ENCODE assay signal across 2 cellular contexts in the genomic region with DNA sequence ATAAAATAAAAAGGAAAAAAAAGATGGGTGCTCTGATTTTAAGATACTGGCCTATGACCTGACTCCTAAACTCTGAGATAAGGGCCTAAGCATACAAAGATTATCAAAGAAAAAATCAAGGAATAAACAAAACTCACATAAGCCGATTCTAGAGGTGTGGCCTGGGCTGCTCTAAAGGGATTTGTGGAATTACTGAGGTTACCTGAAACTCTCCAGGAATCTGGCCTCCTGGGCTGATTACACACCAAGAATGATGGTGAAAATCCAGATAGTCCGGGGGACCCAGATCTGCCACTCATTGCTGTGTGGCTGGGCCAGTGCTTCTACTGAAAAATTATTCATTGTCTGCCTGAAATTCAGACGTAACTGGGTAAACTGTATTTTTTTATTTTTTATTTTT.
TF ChIP-seq lines count a peak whose summit lies in the region.

No MANE protein-coding gene starts in this region.

TF ChIP-seq in HepG2, 621 proteins besides CTCF, POLR2A, EP300 and RAD21:
- TF ChIP-seq POLR2AphosphoS2 (IDR thresholded peaks at IDR 0.05; ENCODE audit: low read depth, low read length) (no peak), FOSL2 (CRISPR knock-in tag; IDR thresholded peaks at IDR 0.05) (0 out of 2 replicates have a peak, but pooled peaks have one; percentile 9), SKI (IDR thresholded peaks at IDR 0.05; ENCODE audit: partially characterized antibody) (no peak), ZNF382 (CRISPR knock-in tag; IDR thresholded peaks at IDR 0.05; ENCODE audit: borderline replicate concordance) (no peak), ZNF749 (CRISPR knock-in tag; IDR thresholded peaks at IDR 0.05; ENCODE audit: borderline replicate concordance) (no peak), BCL6 (CRISPR knock-in tag; IDR thresholded peaks at IDR 0.05) (peak; percentile 91), RARA (CRISPR knock-in tag; IDR thresholded peaks at IDR 0.05) (0 out of 2 replicates have a peak, but pooled peaks have one; percentile 17), NFE2L1 (CRISPR knock-in tag; IDR thresholded peaks at IDR 0.05; ENCODE audit: borderline replicate concordance) (no peak), ATF1 (CRISPR knock-in tag; IDR thresholded peaks at IDR 0.05) (no peak), ZNF598 (CRISPR knock-in tag; IDR thresholded peaks at IDR 0.05; ENCODE audit: borderline replicate concordance) (no peak)
- TF ChIP-seq, protein P1, sequence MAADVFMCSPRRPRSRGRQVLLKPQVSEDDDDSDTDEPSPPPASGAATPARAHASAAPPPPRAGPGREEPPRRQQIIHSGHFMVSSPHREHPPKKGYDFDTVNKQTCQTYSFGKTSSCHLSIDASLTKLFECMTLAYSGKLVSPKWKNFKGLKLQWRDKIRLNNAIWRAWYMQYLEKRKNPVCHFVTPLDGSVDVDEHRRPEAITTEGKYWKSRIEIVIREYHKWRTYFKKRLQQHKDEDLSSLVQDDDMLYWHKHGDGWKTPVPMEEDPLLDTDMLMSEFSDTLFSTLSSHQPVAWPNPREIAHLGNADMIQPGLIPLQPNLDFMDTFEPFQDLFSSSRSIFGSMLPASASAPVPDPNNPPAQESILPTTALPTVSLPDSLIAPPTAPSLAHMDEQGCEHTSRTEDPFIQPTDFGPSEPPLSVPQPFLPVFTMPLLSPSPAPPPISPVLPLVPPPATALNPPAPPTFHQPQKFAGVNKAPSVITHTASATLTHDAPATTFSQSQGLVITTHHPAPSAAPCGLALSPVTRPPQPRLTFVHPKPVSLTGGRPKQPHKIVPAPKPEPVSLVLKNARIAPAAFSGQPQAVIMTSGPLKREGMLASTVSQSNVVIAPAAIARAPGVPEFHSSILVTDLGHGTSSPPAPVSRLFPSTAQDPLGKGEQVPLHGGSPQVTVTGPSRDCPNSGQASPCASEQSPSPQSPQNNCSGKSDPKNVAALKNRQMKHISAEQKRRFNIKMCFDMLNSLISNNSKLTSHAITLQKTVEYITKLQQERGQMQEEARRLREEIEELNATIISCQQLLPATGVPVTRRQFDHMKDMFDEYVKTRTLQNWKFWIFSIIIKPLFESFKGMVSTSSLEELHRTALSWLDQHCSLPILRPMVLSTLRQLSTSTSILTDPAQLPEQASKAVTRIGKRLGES (CRISPR knock-in tag; IDR thresholded peaks at IDR 0.05; ENCODE audit: borderline replicate concordance): no peak

TF ChIP-seq in HEK293T, 16 proteins besides CTCF, POLR2A, EP300 and RAD21:
- TF ChIP-seq ARNT (IDR thresholded peaks at IDR 0.05) (no peak), ZNF384 (IDR thresholded peaks at IDR 0.05) (no peak), HDGF (IDR thresholded peaks at IDR 0.05; ENCODE audit: borderline replicate concordance) (no peak), LEF1 (IDR thresholded peaks at IDR 0.05; ENCODE audit: borderline replicate concordance) (no peak)
